ENCODE assay signal across 10 cellular contexts in the genomic region with DNA sequence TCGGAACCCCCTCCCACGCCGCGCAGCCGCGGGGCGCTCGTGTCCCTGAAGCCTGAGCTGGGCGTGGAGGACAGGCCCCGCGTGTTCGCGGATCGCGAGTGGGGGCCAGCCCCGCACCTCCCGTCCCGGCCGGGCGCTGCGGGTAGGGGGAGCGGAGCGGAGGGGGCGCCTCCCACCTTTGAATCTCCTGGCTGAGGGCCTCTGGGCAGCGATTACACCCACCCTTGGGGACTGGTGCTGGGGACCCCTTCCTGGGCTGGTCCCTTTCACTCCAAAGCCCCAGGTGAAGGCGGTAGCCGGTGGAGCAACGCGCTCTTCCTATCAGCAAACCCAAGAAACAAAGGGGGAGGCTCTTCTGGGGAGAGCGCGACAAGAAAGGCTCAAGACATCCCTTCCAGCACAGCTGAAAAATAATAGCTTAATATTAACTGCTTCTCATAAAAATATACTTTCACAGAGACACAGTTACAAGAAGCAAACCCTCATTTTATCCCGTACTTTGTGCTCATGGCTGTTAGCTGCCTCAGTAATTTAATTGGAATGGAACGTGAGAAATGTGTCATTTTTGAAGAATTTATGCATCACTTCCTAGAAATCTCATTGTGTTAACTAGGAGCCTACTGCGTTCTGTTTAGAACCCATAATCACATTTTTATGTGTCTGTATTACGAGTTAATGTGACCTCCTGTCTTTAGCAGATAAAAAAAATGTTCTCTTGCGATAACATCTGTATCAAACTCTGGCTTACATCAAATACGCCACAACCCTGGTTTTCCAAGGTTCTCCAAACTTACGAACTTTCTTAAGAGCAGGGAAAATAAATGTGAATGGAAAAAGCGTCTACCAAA. TPM values are rescaled to one million over a fixed set of nuclear protein-coding genes. Genes with fewer than 3 reads are reported as not detected.
DNase-seq lines count a peak whose midpoint lies in the region; TF ChIP-seq lines count a peak whose summit lies in the region.
"Had no signal": no experiment of that assay in that cellular context is flagged by ENCODE, and none has a peak within 500 bp of the region (broad histone marks: within the 10 kb centered on the region; RNA-seq: fewer than 3 reads in every experiment).

No MANE protein-coding gene starts in this region.

- TF ChIP-seq RAD21 in Ishikawa (IDR thresholded peaks at IDR 0.05; ENCODE audit: low read depth) (no peak), neural cell (conservative IDR thresholded peaks at IDR 0.05) (no peak)

- no peak overlapping the region for H3K9ac ChIP-seq in neural cell (ENCODE audit: low read length)

- H3K27me3 ChIP-seq in neural cell (ENCODE audit: insufficient read depth, low read depth, low read length) (peaks cover 81% of the 10 kb centered on the region), thyroid gland (peaks cover 41% of the 10 kb centered on the region)

- H3K9me3 Mint-ChIP-seq in CD14-positive monocyte: peaks cover 0 to 26% (median 13%) of the 10 kb centered on the region in 7 donors
- H3K9me3 Mint-ChIP-seq: activated B cell treated with CpG ODN at 0.5 μM for 24 hours had no signal

- DNase-seq in CD14-positive monocyte (ENCODE audit: low spot score) (peak; percentile 26), dermis microvascular lymphatic vessel endothelial cell (ENCODE audit: low read depth in 2 of 2) (peak; percentile 65 to 86), thyroid gland (no peak), NCI-H82 treated with DMSO at 0.1 percent for 48 hours (lab: John Stamatoyannopoulos, UW; ENCODE audit: unreplicated experiment) (no peak), posterior vena cava (ENCODE audit: low spot score) (no peak)
- no peak for DNase-seq in activated naive CD4-positive, alpha-beta T cell treated with Interleukin-2 at 50 U/mL for 16 hours
- DNase-seq: activated B cell treated with CpG ODN at 0.5 μM for 24 hours had no signal

- H3K36me3 ChIP-seq in neural cell (ENCODE audit: insufficient read depth, low read length) (no peaks in the 10 kb centered on the region), thyroid gland (no peaks in the 10 kb centered on the region)

- no peak for TF ChIP-seq POLR2A in thyroid gland (IDR thresholded peaks at IDR 0.05)

- TF ChIP-seq EP300 in Ishikawa (IDR thresholded peaks at IDR 0.05; ENCODE audit: borderline replicate concordance) (peak; percentile 38; the same call in 1 of the 2 replicates), neural cell (conservative IDR thresholded peaks at IDR 0.05; ENCODE audit: poor library complexity, severe bottlenecking) (no peak)

- H4K20me1 ChIP-seq in neural cell (ENCODE audit: insufficient read depth): no peaks in the 10 kb centered on the region

- intact Hi-C loops in CD14-positive monocyte (cut with micrococcal nuclease): no loop called here
- intact Hi-C loops in thyroid gland (cut with DNase I): loop anchor here (5.0 kb wide), 1 partner anchor 403 kb away; no protein-coding TSS in a partner anchor
- intact Hi-C loops in posterior vena cava (cut with DNase I): loop anchor here in 1 of 2 donors (5.0 kb wide), 1 partner anchor 408 kb away; no protein-coding TSS in a partner anchor

- H2AFZ ChIP-seq in neural cell (ENCODE audit: low read depth, low read length): no peak overlapping the region

- no peaks in the 10 kb centered on the region for H3K9me2 ChIP-seq in neural cell (ENCODE audit: insufficient read depth, low read length)

- peaks cover 3% of the 10 kb centered on the region for H3K9me3 ChIP-seq in neural cell (ENCODE audit: low read length)
- no peaks in the 10 kb centered on the region for H3K9me3 ChIP-seq in thyroid gland

- no peak for TF ChIP-seq CTCF in CD14-positive monocyte (IDR thresholded peaks at IDR 0.05)
- TF ChIP-seq CTCF in neural cell (IDR thresholded peaks at IDR 0.05; ENCODE audit: poor library complexity, severe bottlenecking): no peak
- no peak for TF ChIP-seq CTCF in thyroid gland (IDR thresholded peaks at IDR 0.05)

- H3K4me3 ChIP-seq in neural cell (ENCODE audit: low read length) (peak overlapping the region; percentile 20), thyroid gland (replicated peaks in 1 of 3) (no peak overlapping the region)
- H3K4me3 ChIP-seq: body of pancreas had no signal

- peaks cover 0 to 1% of the 10 kb centered on the region in 2 donors for H3K36me3 Mint-ChIP-seq in CD14-positive monocyte

- WGBS in thyroid gland, 2 donors: 18 to 19% methylated on average over 19 to 26 of the region's 39 CpGs

- H3K79me2 ChIP-seq in neural cell (replicated peaks; ENCODE audit: insufficient read depth, low read length): no peaks in the 10 kb centered on the region

- H3K27me3 Mint-ChIP-seq in CD14-positive monocyte (ENCODE audit: low read depth in 3 of 3): peaks cover 69 to 91% (median 71%) of the 10 kb centered on the region in 3 donors

- peaks cover 4 to 22% of the 10 kb centered on the region in 2 donors for H3K4me1 ChIP-seq in thyroid gland

- H3K27ac ChIP-seq in neural cell (ENCODE audit: low read length): no peak overlapping the region
- H3K27ac ChIP-seq in thyroid gland: no peak overlapping the region
- H3K27ac ChIP-seq: body of pancreas had no signal

- H3K4me1 Mint-ChIP-seq in CD14-positive monocyte: no peaks in the 10 kb centered on the region

- H3K4me3 Mint-ChIP-seq in CD14-positive monocyte: peak overlapping the region in 1 of 2 donors; percentile 74
- H3K4me3 Mint-ChIP-seq: activated B cell treated with CpG ODN at 0.5 μM for 24 hours had no signal

- no peak overlapping the region for H3K27ac Mint-ChIP-seq in CD14-positive monocyte
- H3K27ac Mint-ChIP-seq: activated B cell treated with CpG ODN at 0.5 μM for 24 hours had no signal

- H3F3A ChIP-seq in neural cell (ENCODE audit: insufficient read depth, low read length, poor library complexity, severe bottlenecking): no peaks in the 10 kb centered on the region

- H3K4me2 ChIP-seq in neural cell (ENCODE audit: low read length): no peak overlapping the region

TF ChIP-seq in Ishikawa, 13 proteins besides CTCF, POLR2A, EP300 and RAD21:
- TF ChIP-seq MAX (IDR thresholded peaks at IDR 0.05): peak; percentile 22
- no peak for TF ChIP-seq TAF1 (IDR thresholded peaks at IDR 0.05; ENCODE audit: low read depth)
- peak; percentile 82 for TF ChIP-seq TEAD4 (IDR thresholded peaks at IDR 0.05)
- peak; percentile 95 for TF ChIP-seq ZBTB7A (IDR thresholded peaks at IDR 0.05; ENCODE audit: low read depth)

TF ChIP-seq in neural cell, 6 proteins besides CTCF, POLR2A, EP300 and RAD21:
- TF ChIP-seq REST (IDR thresholded peaks at IDR 0.05; ENCODE audit: borderline replicate concordance) (no peak), EZH2 (IDR thresholded peaks at IDR 0.05; ENCODE audit: borderline replicate concordance, insufficient read depth, low read length, poor library complexity, severe bottlenecking) (no peak)

RNA-seq across cellular contexts. Expression of gene GBX2, which starts 11.7 kb away (rescaled TPM):
- polyA plus RNA-seq in CD14-positive monocyte (not detected), neural cell (0.92 and 1.2 TPM in 2 replicates)
- total RNA-seq in dermis microvascular lymphatic vessel endothelial cell (0.51 and 0.90 TPM in 2 replicates), thyroid gland (not detected), posterior vena cava (not detected)
- polyA minus RNA-seq in neural cell: 1.0 and 1.7 TPM in 2 replicates
- total RNA-seq: activated B cell treated with CpG ODN at 0.5 μM for 24 hours, body of pancreas had no signal

Comparison
In these comparisons a context has a peak if more than half of its experiments do, and no peak if none do; other contexts are left out.
1. DNase-seq: peak in CD14-positive monocyte (single experiment) and dermis microvascular lymphatic vessel endothelial cell (2 of 2); none in thyroid gland (0 of 2), NCI-H82 treated with DMSO at 0.1 percent for 48 hours (single experiment), posterior vena cava (single experiment) and activated naive CD4-positive, alpha-beta T cell treated with Interleukin-2 at 50 U/mL for 16 hours (single experiment).